ENCODE assay signal across 8 cellular contexts in genomic region chr7:92527300-92528187, GRCh38. TPM values are rescaled to one million over a fixed set of nuclear protein-coding genes. Genes with fewer than 3 reads are reported as not detected.
DNase-seq lines count a peak whose midpoint lies in the region; ATAC-seq and TF ChIP-seq lines count a peak whose summit lies in the region.

No MANE protein-coding gene starts in this region.

- H3K9ac ChIP-seq in subcutaneous abdominal adipose tissue (ENCODE audit: low read length in 5 of 5), result peak overlapping the region; percentile 16 to 91 (median 80)

- H3K36me3 ChIP-seq in subcutaneous abdominal adipose tissue (ENCODE audit: control insufficient read depth in 5 of 5, insufficient read depth in 5 of 5, low read length in 5 of 5), result peaks cover 13 to 20% (median 16%) of the 10 kb centered on the region in 5 donors

- no peaks in the 10 kb centered on the region for H3K27me3 ChIP-seq in subcutaneous abdominal adipose tissue (ENCODE audit: control insufficient read depth in 5 of 5, insufficient read depth in 4 of 5, low read length in 5 of 5)

- H3K4me3 ChIP-seq in fibroblast of mammary gland (ENCODE audit: control insufficient read depth, low read depth, low read length) (peak overlapping the region; percentile 86), subcutaneous abdominal adipose tissue (ENCODE audit: low read depth in 1 of 5, low read length in 5 of 5) (peak overlapping the region; percentile 75 to 95 (median 88))

- no peaks in the 10 kb centered on the region for H3K9me3 Mint-ChIP-seq in activated T-cell treated with anti-CD3 and anti-CD28 coated beads, Interleukin-2, amount 50 U/mL, for 72 hours
- no peaks in the 10 kb centered on the region for H3K9me3 Mint-ChIP-seq in nephron progenitor cell

- peak overlapping the region; percentile 80 to 96 for H3K4me3 Mint-ChIP-seq in activated T-cell treated with anti-CD3 and anti-CD28 coated beads, Interleukin-2, amount 50 U/mL, for 72 hours
- peak overlapping the region; percentile 97 for H3K4me3 Mint-ChIP-seq in nephron progenitor cell

- H3K36me3 Mint-ChIP-seq in activated T-cell treated with anti-CD3 and anti-CD28 coated beads, Interleukin-2, amount 50 U/mL, for 72 hours (ENCODE audit: insufficient read depth in 2 of 2), result peaks cover 1 to 7% of the 10 kb centered on the region in 2 donors
- peaks cover 8% of the 10 kb centered on the region for H3K36me3 Mint-ChIP-seq in nephron progenitor cell (ENCODE audit: low read depth)

- peak overlapping the region; percentile 95 for H3K27ac Mint-ChIP-seq in activated T-cell treated with anti-CD3 and anti-CD28 coated beads, Interleukin-2, amount 50 U/mL, for 72 hours
- peak overlapping the region; percentile 67 for H3K27ac Mint-ChIP-seq in nephron progenitor cell

- peaks cover 0 to 23% (median 18%) of the 10 kb centered on the region in 5 donors for H3K4me1 ChIP-seq in subcutaneous abdominal adipose tissue (ENCODE audit: control insufficient read depth in 5 of 5, insufficient read depth in 5 of 5, low read length in 5 of 5)

- TF ChIP-seq CTCF in fibroblast of mammary gland (conservative IDR thresholded peaks at IDR 0.05; ENCODE audit: control insufficient read depth, insufficient read depth, low read depth, low read length), result no peak
- no peak for TF ChIP-seq CTCF in nephron progenitor cell (IDR thresholded peaks at IDR 0.05)

- peak; percentile 37 for ATAC-seq in GM19438 (IDR thresholded peaks at IDR 0.05; ENCODE audit: low read depth, unreplicated experiment)
- peak; percentile 28 to 29 for ATAC-seq in activated T-cell treated with anti-CD3 and anti-CD28 coated beads, Interleukin-2, amount 50 U/mL, for 72 hours (replicated peaks in 1 of 2)

- DNase-seq in CD1c-positive myeloid dendritic cell (ENCODE audit: extremely low spot score) (peak; percentile 33), HK-2 (ENCODE audit: unreplicated experiment) (peak; percentile 51), fibroblast of mammary gland (ENCODE audit: low read depth) (peak; percentile 58), nephron progenitor cell (peak; percentile 60)
- peak; percentile 59 to 66 for DNase-seq in activated T-cell treated with anti-CD3 and anti-CD28 coated beads, Interleukin-2, amount 50 U/mL, for 72 hours

- H3K27ac ChIP-seq in subcutaneous abdominal adipose tissue (ENCODE audit: low read depth, low read length), result peak overlapping the region; percentile 71

- no peaks in the 10 kb centered on the region for H3K27me3 Mint-ChIP-seq in activated T-cell treated with anti-CD3 and anti-CD28 coated beads, Interleukin-2, amount 50 U/mL, for 72 hours (ENCODE audit: low read depth)
- no peaks in the 10 kb centered on the region for H3K27me3 Mint-ChIP-seq in nephron progenitor cell (ENCODE audit: low read depth, poor library complexity)

- peaks cover 34% of the 10 kb centered on the region for H3K4me1 Mint-ChIP-seq in activated T-cell treated with anti-CD3 and anti-CD28 coated beads, Interleukin-2, amount 50 U/mL, for 72 hours (ENCODE audit: low read depth)
- peaks cover 29% of the 10 kb centered on the region for H3K4me1 Mint-ChIP-seq in nephron progenitor cell

- H3K9me3 ChIP-seq in subcutaneous abdominal adipose tissue (ENCODE audit: control insufficient read depth in 5 of 5, low read length in 5 of 5), result no peaks in the 10 kb centered on the region

TF ChIP-seq in PFSK-1, 5 proteins besides CTCF, POLR2A, EP300 and RAD21:
- TF ChIP-seq TAF1 (IDR thresholded peaks at IDR 0.05; ENCODE audit: borderline replicate concordance, insufficient read depth, low read length) (0 out of 2 replicates have a peak, but pooled peaks have one; percentile 27), SIN3A (IDR thresholded peaks at IDR 0.05; ENCODE audit: borderline replicate concordance, insufficient read depth, low read length) (peak; percentile 38; the same call in 1 of the 2 replicates), REST (IDR thresholded peaks at IDR 0.05; ENCODE audit: insufficient read depth in 1 of 2, low read depth in 2 of 2, low read length in 2 of 2) (no peak), FOXP2 (optimal IDR thresholded peaks at IDR 0.05; ENCODE audit: borderline replicate concordance, extremely low read depth, extremely low read length, insufficient read depth) (no peak), POLR2AphosphoS5 (IDR thresholded peaks at IDR 0.05; ENCODE audit: low read depth, low read length) (no peak)

RNA-seq across cellular contexts. Expression of gene PEX1, which starts 0.8 kb away (rescaled TPM):
- 3.8 TPM for polyA plus RNA-seq in PFSK-1 (2012; ENCODE audit: insufficient read length, low read depth)
- 10 to 100 TPM; 20.8 to 22.8 TPM for total RNA-seq in activated T-cell treated with anti-CD3 and anti-CD28 coated beads, Interleukin-2, amount 50 U/mL, for 72 hours

RNA-seq across cellular contexts. Expression of gene RBM48, which starts 1.1 kb away (rescaled TPM):
- 6.1 TPM for polyA plus RNA-seq in PFSK-1 (2012; ENCODE audit: insufficient read length, low read depth)
- 10 to 100 TPM; 13.5 to 16.1 TPM for total RNA-seq in activated T-cell treated with anti-CD3 and anti-CD28 coated beads, Interleukin-2, amount 50 U/mL, for 72 hours

RNA-seq across cellular contexts. Expression of gene ERVW-1, which starts 49.8 kb away (rescaled TPM):
- 0.19 TPM for polyA plus RNA-seq in PFSK-1 (2012; ENCODE audit: insufficient read length, low read depth)
- total RNA-seq in activated T-cell treated with anti-CD3 and anti-CD28 coated beads, Interleukin-2, amount 50 U/mL, for 72 hours, result not detected

Comparison
In these comparisons a context has a peak if more than half of its experiments do, and no peak if none do; other contexts are left out.
1. Peak in every context shown above with its lines: DNase-seq, ATAC-seq, H3K4me3 ChIP-seq and H3K27ac ChIP-seq.